1 cellular context compared by ENCODE assay signal in genomic region chr3:50167782-50168317, GRCh38.
TF ChIP-seq lines count a peak whose summit lies in the region.

No MANE protein-coding gene starts in this region.

TF ChIP-seq in endothelial cell of umbilical vein, 7 proteins besides CTCF, POLR2A, EP300 and RAD21 (continued from another document):
- TF ChIP-seq POLR2AphosphoS5 (IDR thresholded peaks at IDR 0.05; ENCODE audit: insufficient read depth, low read depth, low read length) = no peak
- TF ChIP-seq MAX (IDR thresholded peaks at IDR 0.05; ENCODE audit: insufficient read depth, insufficient read length) = no peak
- TF ChIP-seq EZH2 (IDR thresholded peaks at IDR 0.05; ENCODE audit: borderline replicate concordance, low read depth, low read length, severe bottlenecking) = no peak
- no peak for TF ChIP-seq JUN (IDR thresholded peaks at IDR 0.05; ENCODE audit: borderline replicate concordance, insufficient read depth, insufficient read length, low read depth)
- no peak for TF ChIP-seq MYC (IDR thresholded peaks at IDR 0.05; ENCODE audit: low read depth, low read length)
- no peak for TF ChIP-seq FOS (IDR thresholded peaks at IDR 0.05; ENCODE audit: borderline replicate concordance, insufficient read depth, low read length)
